9 cellular contexts compared by ENCODE assay signal in the genomic region with DNA sequence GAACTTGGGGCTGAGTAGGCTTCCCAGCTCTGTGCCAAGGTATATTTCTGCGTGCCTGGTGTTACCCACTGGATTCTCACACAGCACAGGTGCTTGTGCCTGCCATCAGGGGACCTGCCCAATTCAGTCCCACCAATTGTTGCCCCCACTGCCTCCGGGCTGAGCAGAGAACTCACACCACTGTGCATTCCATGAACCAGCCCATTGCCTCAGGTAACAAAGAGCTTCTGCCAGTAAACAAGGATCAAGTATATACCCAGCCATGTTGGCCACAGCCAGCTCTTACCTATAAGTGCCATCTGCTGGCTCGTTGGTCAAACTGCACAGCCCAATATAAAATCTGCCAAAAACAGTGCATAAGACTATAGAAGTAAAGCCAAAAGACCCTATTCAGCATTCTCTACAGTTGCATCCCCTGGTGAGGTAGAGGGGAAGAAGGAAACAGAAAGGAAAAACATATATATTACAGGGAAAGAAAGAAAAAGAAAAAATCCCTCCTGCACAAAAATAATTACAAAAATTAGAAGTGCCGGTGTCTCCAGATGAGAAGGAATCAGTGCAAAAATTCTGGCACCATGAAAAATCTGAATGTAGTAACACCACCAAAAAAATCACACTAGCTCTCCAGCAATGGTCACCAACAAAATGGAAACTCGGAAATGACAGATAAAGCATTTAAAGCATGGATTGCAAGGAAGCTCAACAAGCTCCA.
DNase-seq lines count a peak whose midpoint lies in the region; ATAC-seq, FAIRE-seq and TF ChIP-seq lines count a peak whose summit lies in the region.
"Had no signal": no experiment of that assay in that cellular context is flagged by ENCODE, and none has a peak within 500 bp of the region (broad histone marks: within the 10 kb centered on the region; RNA-seq: fewer than 3 reads in every experiment).

No MANE protein-coding gene starts in this region.

- no peaks in the 10 kb centered on the region for H3K4me1 ChIP-seq in right cardiac atrium (ENCODE audit: control insufficient read depth, insufficient read depth, low read length)
- H3K4me1 ChIP-seq: parathyroid adenoma had no signal

- H3K4me3 Mint-ChIP-seq in activated CD4-positive, alpha-beta T cell treated with anti-CD3 and anti-CD28 coated beads, Interleukin-2, amount 10 ng/mL, durations not matched to agents 7 days and 5 days, result no peak overlapping the region

- POLR2A ChIA-PET in activated CD4-positive, alpha-beta T cell treated with anti-CD3 and anti-CD28 coated beads, Interleukin-2, amount 10 ng/mL, durations not matched to agents 7 days and 5 days (lab: Charles Lee), result no interaction called here

- intact Hi-C loops in right cardiac atrium (cut with DNase I), result no loop called here

- H3K27ac Mint-ChIP-seq in activated CD4-positive, alpha-beta T cell treated with anti-CD3 and anti-CD28 coated beads, Interleukin-2, amount 10 ng/mL, durations not matched to agents 7 days and 5 days, result no peak overlapping the region

- 56% methylated on average over 5 of the region's 5 CpGs for WGBS in right cardiac atrium

- FAIRE-seq in G401.6 (lab: Jason Lieb, UNC), result peak; percentile 85

- peaks cover 2% of the 10 kb centered on the region for H3K9me3 Mint-ChIP-seq in activated CD4-positive, alpha-beta T cell treated with anti-CD3 and anti-CD28 coated beads, Interleukin-2, amount 10 ng/mL, durations not matched to agents 7 days and 5 days

- H3K27me3 ChIP-seq in right cardiac atrium (ENCODE audit: control insufficient read depth, insufficient read depth), result no peaks in the 10 kb centered on the region

- H3K36me3 Mint-ChIP-seq in activated CD4-positive, alpha-beta T cell treated with anti-CD3 and anti-CD28 coated beads, Interleukin-2, amount 10 ng/mL, durations not matched to agents 7 days and 5 days (ENCODE audit: low read depth), result no peaks in the 10 kb centered on the region

- H3K27me3 Mint-ChIP-seq in activated CD4-positive, alpha-beta T cell treated with anti-CD3 and anti-CD28 coated beads, Interleukin-2, amount 10 ng/mL, durations not matched to agents 7 days and 5 days, result no peaks in the 10 kb centered on the region

- CTCF ChIA-PET in activated CD4-positive, alpha-beta T cell treated with anti-CD3 and anti-CD28 coated beads, Interleukin-2, amount 10 ng/mL, durations not matched to agents 7 days and 5 days (lab: Charles Lee), result no interaction called here

- peak; percentile 50 for TF ChIP-seq CTCF in GM20000 (IDR thresholded peaks at IDR 0.05; ENCODE audit: extremely low read depth, missing control alignments)

- DNase-seq in GM20000 (ENCODE audit: low spot score) (no peak), SW480 (ENCODE audit: low spot score) (peak; percentile 22), right cardiac atrium (peak in 1 of 3 donors; percentile 30), cerebellar nuclear complex (lab: John Stamatoyannopoulos, UW) (no peak), NCI-H510A (lab: John Stamatoyannopoulos, UW) (no peak)
- no peak for DNase-seq in activated CD4-positive, alpha-beta T cell treated with anti-CD3 and anti-CD28 coated beads, Interleukin-2, amount 10 ng/mL, durations not matched to agents 7 days and 5 days

- H3K27ac ChIP-seq in right cardiac atrium (ENCODE audit: low read length), result no peak overlapping the region
- H3K27ac ChIP-seq: parathyroid adenoma had no signal

- H3K4me3 ChIP-seq in right cardiac atrium (ENCODE audit: low read length), result no peak overlapping the region

- ATAC-seq in HG03565 (IDR thresholded peaks at IDR 0.05; ENCODE audit: unreplicated experiment), result peak; percentile 91
- ATAC-seq in right cardiac atrium, result peak; percentile 43 to 47

- no peaks in the 10 kb centered on the region for H3K4me1 Mint-ChIP-seq in activated CD4-positive, alpha-beta T cell treated with anti-CD3 and anti-CD28 coated beads, Interleukin-2, amount 10 ng/mL, durations not matched to agents 7 days and 5 days

- no peaks in the 10 kb centered on the region for H3K9me3 ChIP-seq in right cardiac atrium (ENCODE audit: control insufficient read depth, low read length)
